4 cellular contexts compared by ENCODE assay signal in genomic region chr16:204046-204445, GRCh38. TPM values are rescaled to one million over a fixed set of nuclear protein-coding genes. Genes with fewer than 3 reads are reported as not detected.
"Had no signal": no experiment of that assay in that cellular context is flagged by ENCODE, and none has a peak within 500 bp of the region (broad histone marks: within the 10 kb centered on the region; RNA-seq: fewer than 3 reads in every experiment).

No MANE protein-coding gene starts in this region.

RNA-seq across cellular contexts. Expression of gene HBQ1, which starts 23.8 kb away (rescaled TPM):
- total RNA-seq: M059J, MCF 10A had no signal

RNA-seq across cellular contexts. Expression of gene HBA1, which starts 27.6 kb away (rescaled TPM):
- total RNA-seq: LHCN-M2, M059J had no signal

RNA-seq across cellular contexts. Expression of gene HBA2, which starts 31.4 kb away (rescaled TPM):
- total RNA-seq: LHCN-M2, M059J, MCF 10A, NCI-H460 had no signal
